17 cellular contexts compared by ENCODE assay signal in the genomic region with DNA sequence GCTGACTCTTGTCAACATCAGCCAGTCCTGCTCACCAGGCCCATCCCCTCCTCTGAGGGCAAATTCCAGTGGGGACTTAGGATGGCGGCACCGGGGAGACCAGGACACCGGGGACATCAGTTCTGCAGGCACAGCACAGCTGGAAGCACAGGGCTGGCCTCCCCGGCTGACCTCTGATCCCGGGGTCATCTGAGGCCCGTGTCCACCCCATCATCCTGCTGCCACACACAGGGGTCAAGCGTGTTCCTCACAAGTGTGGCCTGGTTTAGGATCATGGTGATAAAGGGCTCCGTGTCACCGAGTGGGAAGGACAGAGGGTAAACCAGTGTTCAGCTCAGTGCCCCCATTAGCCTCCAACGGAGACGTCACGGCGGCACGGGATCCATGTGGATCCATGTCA. TPM values are rescaled to one million over a fixed set of nuclear protein-coding genes. Genes with fewer than 3 reads are reported as not detected.
A peak's percentile ranks its signal among the peaks of the same experiment; 100 is the strongest.
DNase-seq lines count a peak whose midpoint lies in the region; ATAC-seq, FAIRE-seq and TF ChIP-seq lines count a peak whose summit lies in the region.
"Had no signal": no experiment of that assay in that cellular context is flagged by ENCODE, and none has a peak within 500 bp of the region (broad histone marks: within the 10 kb centered on the region; RNA-seq: fewer than 3 reads in every experiment).

No MANE protein-coding gene starts in this region.

- peaks cover 4% of the 10 kb centered on the region for H3K79me1 ChIP-seq in neuronal stem cell (ENCODE audit: low read depth, low read length)

- H3K4me3 ChIP-seq in right lobe of liver (no peak overlapping the region), HepG2 (replicated peaks in 1 of 3; ENCODE audit: insufficient read depth in 1 of 3, low read depth in 2 of 3, low read length in 3 of 3) (no peak overlapping the region), kidney (ENCODE audit: low read length in 2 of 2) (no peak overlapping the region), neuronal stem cell (ENCODE audit: low read length in 2 of 2) (peak overlapping the region in 1 of 2 donors; percentile 58), lower leg skin (ENCODE audit: low read depth, poor library complexity, severe bottlenecking) (no peak overlapping the region)
- H3K4me3 ChIP-seq: HAP-1 had no signal

- H3K18ac ChIP-seq in neuronal stem cell (ENCODE audit: low read length): peak overlapping the region; percentile 83

- no peak for TF ChIP-seq POLR2A in right lobe of liver (IDR thresholded peaks at IDR 0.05)
- no peak for TF ChIP-seq POLR2A in HepG2 (IDR thresholded peaks at IDR 0.05; ENCODE audit: insufficient read depth in 1 of 2, low read depth in 2 of 2, low read length in 2 of 2)
- no peak for TF ChIP-seq POLR2A in lower leg skin (IDR thresholded peaks at IDR 0.05)

- H3K36me3 ChIP-seq in right lobe of liver: no peaks in the 10 kb centered on the region
- no peaks in the 10 kb centered on the region for H3K36me3 ChIP-seq in HepG2 (replicated peaks in 1 of 2; ENCODE audit: control insufficient read depth in 1 of 2, insufficient read depth in 2 of 2, low read length in 2 of 2)
- H3K36me3 ChIP-seq in kidney (ENCODE audit: control insufficient read depth in 1 of 2, insufficient read depth in 2 of 2, low read length in 2 of 2): no peaks in the 10 kb centered on the region
- no peaks in the 10 kb centered on the region for H3K36me3 ChIP-seq in neuronal stem cell (replicated peaks in 1 of 2; ENCODE audit: control insufficient read depth in 2 of 2, insufficient read depth in 2 of 2, low read length in 2 of 2)
- H3K36me3 ChIP-seq: HAP-1 had no signal

- FAIRE-seq in HepG2 (lab: Jason Lieb, UNC) (no peak), kidney (lab: Jason Lieb, UNC) (no peak)
- FAIRE-seq: D721Med, G401.6, GM12891 had no signal

- H2AK5ac ChIP-seq in neuronal stem cell (ENCODE audit: low read depth, low read length): peak overlapping the region; percentile 70

- no peaks in the 10 kb centered on the region for H3K79me2 ChIP-seq in HepG2 (ENCODE audit: insufficient read depth, low read length)

- H3K14ac ChIP-seq in neuronal stem cell (ENCODE audit: low read length): no peak overlapping the region

- CTCF ChIA-PET in HepG2 (lab: Yijun Ruan, JAX; ENCODE audit: low intra/inter-chr PET ratio, low total read pairs): no interaction called here

- H3K4me2 ChIP-seq in HepG2 (ENCODE audit: low read depth, low read length): no peak overlapping the region
- H3K4me2 ChIP-seq in neuronal stem cell (ENCODE audit: insufficient read depth, low read length, poor library complexity, severe bottlenecking): no peak overlapping the region

- WGBS in right lobe of liver (ENCODE audit: insufficient coverage, low coverage, low lambda C conversion rate, missing lambda C conversion rate): 76% methylated on average over 6 of the region's 14 CpGs
- WGBS in HepG2 (ENCODE audit: low lambda C conversion rate): 40% methylated on average over 8 of the region's 14 CpGs
- no CpG with 5 or more reads among the region's 14 CpGs for WGBS in neuronal stem cell (ENCODE audit: extremely low coverage in 2 of 2, insufficient read length in 2 of 2, insufficient replicate concordance in 1 of 2), 2 donors
- WGBS in lower leg skin, 2 donors: 92 to 94% methylated on average over 14 of the region's 14 CpGs

- DNase-seq in right lobe of liver: peak in 2 of 3 donors; percentile 11 to 23
- DNase-seq in HepG2 (ENCODE audit: low spot score): no peak
- DNase-seq in kidney: peak; percentile 49
- DNase-seq in neuronal stem cell (ENCODE audit: low spot score): no peak
- no peak for DNase-seq in NCI-H1436 (lab: John Stamatoyannopoulos, UW)
- DNase-seq in lower leg skin (ENCODE audit: low spot score in 2 of 2): no peak
- DNase-seq: CD8-positive, alpha-beta T cell; COR-L47; DMS153; DMS79 treated with DMSO at 0.1 percent for 48 hours; EL; GOT3 had no signal

- no peak overlapping the region for H2BK5ac ChIP-seq in neuronal stem cell (ENCODE audit: low read length)

- H3K4me1 ChIP-seq in right lobe of liver (no peaks in the 10 kb centered on the region), HepG2 (ENCODE audit: insufficient read depth, low read length) (no peaks in the 10 kb centered on the region), kidney (ENCODE audit: control insufficient read depth in 1 of 2, insufficient read depth in 1 of 2, low read depth in 1 of 2, low read length in 2 of 2) (no peaks in the 10 kb centered on the region), neuronal stem cell (ENCODE audit: control insufficient read depth in 2 of 2, insufficient read depth in 1 of 2, low read depth in 1 of 2, low read length in 2 of 2) (peaks cover 0 to 1% of the 10 kb centered on the region in 2 donors)
- H3K4me1 ChIP-seq: HAP-1 had no signal

- no peak for TF ChIP-seq CTCF in right lobe of liver (IDR thresholded peaks at IDR 0.05)
- TF ChIP-seq CTCF in HepG2 (CRISPR knock-in tag; IDR thresholded peaks at IDR 0.05): no peak
- TF ChIP-seq CTCF in kidney (IDR thresholded peaks at IDR 0.05; ENCODE audit: borderline replicate concordance, extremely low read depth, insufficient read depth): no peak
- no peak for TF ChIP-seq CTCF in lower leg skin (IDR thresholded peaks at IDR 0.05)

- BruUV-seq in HepG2 (replicated peaks; lab: Mats Ljungman, UMichigan): no TSS peak

- POLR2A ChIA-PET in HepG2 (lab: Yijun Ruan, JAX): no interaction called here

- ATAC-seq in right lobe of liver (peak in 1 of 4 donors; percentile 38), HepG2 (no peak), GM21528 (IDR thresholded peaks at IDR 0.05; ENCODE audit: low FRiP score, unreplicated experiment) (no peak)
- ATAC-seq: CD8-positive, alpha-beta T cell had no signal

- TF ChIP-seq EP300 in HepG2 (IDR thresholded peaks at IDR 0.05; ENCODE audit: low read depth in 2 of 2, low read length in 2 of 2) (no peak), HepG2 (CRISPR knock-in tag; IDR thresholded peaks at IDR 0.05; ENCODE audit: borderline replicate concordance) (no peak)

- H3K4ac ChIP-seq in neuronal stem cell (ENCODE audit: low read length): no peak overlapping the region

- H2BK15ac ChIP-seq in neuronal stem cell (ENCODE audit: low read length): no peak overlapping the region

- H2BK120ac ChIP-seq in neuronal stem cell (ENCODE audit: low read depth, low read length): no peak overlapping the region

- H3K27me3 ChIP-seq in right lobe of liver (no peaks in the 10 kb centered on the region), HepG2 (ENCODE audit: control insufficient read depth in 1 of 2, insufficient read depth in 2 of 2, low read length in 2 of 2) (peaks cover 2 to 40% of the 10 kb centered on the region in 2 experiments), neuronal stem cell (ENCODE audit: control insufficient read depth in 3 of 3, insufficient read depth in 3 of 3, low read depth in 1 of 3, low read length in 3 of 3) (peaks cover 0 to 5% (median 0%) of the 10 kb centered on the region in 3 experiments)

- no peak for TF ChIP-seq RAD21 in HepG2 (CRISPR knock-in tag; IDR thresholded peaks at IDR 0.05)

- no peak overlapping the region for H3K27ac ChIP-seq in right lobe of liver
- H3K27ac ChIP-seq in HepG2 (ENCODE audit: extremely low read length, insufficient read depth, low read length): no peak overlapping the region
- no peak overlapping the region for H3K27ac ChIP-seq in kidney (ENCODE audit: low read depth in 2 of 2, low read length in 2 of 2)
- H3K27ac ChIP-seq in neuronal stem cell (replicated peaks; ENCODE audit: low read length): no peak overlapping the region

- peak overlapping the region; percentile 55 for H3K23ac ChIP-seq in neuronal stem cell (ENCODE audit: low read depth, low read length, poor library complexity)

- H2AFZ ChIP-seq in HepG2 (ENCODE audit: low read length): no peak overlapping the region
- no peak overlapping the region for H2AFZ ChIP-seq in neuronal stem cell (ENCODE audit: low read length)

- H3K9me3 ChIP-seq in right lobe of liver: no peaks in the 10 kb centered on the region
- no peaks in the 10 kb centered on the region for H3K9me3 ChIP-seq in HepG2 (ENCODE audit: low read length)
- no peaks in the 10 kb centered on the region for H3K9me3 ChIP-seq in kidney (ENCODE audit: control insufficient read depth in 1 of 2, low read length in 2 of 2)
- no peaks in the 10 kb centered on the region for H3K9me3 ChIP-seq in neuronal stem cell (replicated peaks in 1 of 2; ENCODE audit: control insufficient read depth in 2 of 2, insufficient read depth in 1 of 2, low read depth in 1 of 2, low read length in 2 of 2)
- H3K9me3 ChIP-seq: HAP-1 had no signal

- H2BK12ac ChIP-seq in neuronal stem cell (ENCODE audit: low read length): no peak overlapping the region

- intact Hi-C loops in right lobe of liver (cut with DNase I): no loop called here
- intact Hi-C loops in HepG2 (cut with micrococcal nuclease; ENCODE audit: unreplicated experiment): no loop called here
- intact Hi-C loops in kidney (cut with DNase I): no loop called here
- intact Hi-C loops in lower leg skin (cut with DNase I; ENCODE audit: low total_unique reads): no loop called here

- H4K8ac ChIP-seq in neuronal stem cell (ENCODE audit: low read depth, low read length): no peak overlapping the region

- in situ Hi-C loops in HepG2 (cut with HindIII; ENCODE audit: extremely low pct_ligation_motif_present, low pct_unique_long_range_greater_than_20kb): no loop called here

- no peaks in the 10 kb centered on the region for H4K20me1 ChIP-seq in HepG2 (ENCODE audit: insufficient read depth, low read length)

- H4K91ac ChIP-seq in neuronal stem cell (ENCODE audit: low read depth, low read length, poor library complexity): no peak overlapping the region

- no peak overlapping the region for H3K9ac ChIP-seq in HepG2 (ENCODE audit: insufficient read depth, low read depth, low read length)
- no peak overlapping the region for H3K9ac ChIP-seq in kidney (ENCODE audit: low read length in 2 of 2)
- H3K9ac ChIP-seq in neuronal stem cell (ENCODE audit: low read depth, low read length, poor library complexity): no peak overlapping the region

RNA-seq across cellular contexts. Expression of a gene that starts 58.1 kb away (rescaled TPM):
- total RNA-seq in right lobe of liver: 10 to 100 TPM in 1 of 6 experiments, 1 to 10 TPM in 5; 7.5 to 10.4 (median 8.2) TPM
- total RNA-seq in HepG2 (2016; rRNA removed; fragmentation: Illumina TruSeq; extraction: Trizol): 9.9 and 11.0 TPM in 2 replicates
- total RNA-seq in HepG2 (2016; cell fraction: cytosol; rRNA removed; fragmentation: Illumina TruSeq; extraction: Trizol; ENCODE audit: low read depth): 3.1 and 4.7 TPM in 2 replicates
- 9.0 and 10.9 TPM in 2 replicates for total RNA-seq in HepG2 (2016; cell fraction: insoluble cytoplasmic fraction; rRNA removed; fragmentation: Illumina TruSeq; extraction: Trizol)
- 4.2 and 4.6 TPM in 2 replicates for total RNA-seq in HepG2 (2016; cell fraction: membrane; rRNA removed; fragmentation: Illumina TruSeq; extraction: Trizol)
- 8.1 and 9.4 TPM in 2 replicates for total RNA-seq in HepG2 (2016; cell fraction: nucleus; rRNA removed; fragmentation: Illumina TruSeq; extraction: Trizol)
- 6.9 and 8.0 TPM in 2 replicates for polyA plus RNA-seq in HepG2 (2011; rRNA removed)
- polyA plus RNA-seq in HepG2 (2011; cell fraction: cytosol; rRNA removed): 4.9 and 6.4 TPM in 2 replicates
- 14.1 and 18.1 TPM in 2 replicates for polyA plus RNA-seq in HepG2 (2011; cell fraction: nucleus; rRNA removed)
- polyA plus RNA-seq in HepG2 (2012): 5.4 and 8.7 TPM in 2 replicates
- 0.57 and 0.62 TPM in 2 replicates for polyA plus RNA-seq in HepG2 (2016; cell fraction: cytosol; fragmentation: Illumina TruSeq; extraction: Trizol; ENCODE audit: low read depth)
- 9.2 and 9.6 TPM in 2 replicates for polyA plus RNA-seq in HepG2 (2016; cell fraction: insoluble cytoplasmic fraction; fragmentation: Illumina TruSeq; extraction: Trizol; ENCODE audit: low read depth)
- polyA plus RNA-seq in HepG2 (2016; cell fraction: membrane; fragmentation: Illumina TruSeq; extraction: Trizol; ENCODE audit: low read depth): 1.5 and 1.8 TPM in 2 replicates
- 12.6 and 13.4 TPM in 2 replicates for polyA plus RNA-seq in HepG2 (2016; cell fraction: nucleus; fragmentation: Illumina TruSeq; extraction: Trizol; ENCODE audit: insufficient read depth, low read depth)
- 12.3 and 14.8 TPM in 2 replicates for polyA minus RNA-seq in HepG2 (2011; rRNA and poly(A)+ RNA removed; ENCODE audit: low replicate concordance)
- polyA minus RNA-seq in HepG2 (2011; cell fraction: cytosol; rRNA and poly(A)+ RNA removed): 5.7 and 6.2 TPM in 2 replicates
- polyA minus RNA-seq in HepG2 (2011; cell fraction: nucleus; rRNA and poly(A)+ RNA removed): 11.6 and 14.5 TPM in 2 replicates
- 21.8 TPM for total RNA-seq in kidney
- 11.1 TPM for polyA plus RNA-seq in kidney (ENCODE audit: insufficient read depth, low read depth, low replicate concordance)
- polyA plus RNA-seq in neuronal stem cell (2013, experiment 1 of 2): 10.5 TPM
- polyA plus RNA-seq in neuronal stem cell (2013, experiment 2 of 2): 11.0 TPM
- 10 to 100 TPM; 33.9 to 42.2 (median 38.9) TPM for total RNA-seq in lower leg skin

Comparison
In these comparisons a context has a peak if more than half of its experiments do, and no peak if none do; other contexts are left out.
1. DNase-seq: peak in right lobe of liver (2 of 3) and kidney (single experiment); none in HepG2 (single experiment), neuronal stem cell (single experiment), NCI-H1436 (single experiment) and lower leg skin (0 of 2).